ENCODE assay signal across 13 cellular contexts in the genomic region with DNA sequence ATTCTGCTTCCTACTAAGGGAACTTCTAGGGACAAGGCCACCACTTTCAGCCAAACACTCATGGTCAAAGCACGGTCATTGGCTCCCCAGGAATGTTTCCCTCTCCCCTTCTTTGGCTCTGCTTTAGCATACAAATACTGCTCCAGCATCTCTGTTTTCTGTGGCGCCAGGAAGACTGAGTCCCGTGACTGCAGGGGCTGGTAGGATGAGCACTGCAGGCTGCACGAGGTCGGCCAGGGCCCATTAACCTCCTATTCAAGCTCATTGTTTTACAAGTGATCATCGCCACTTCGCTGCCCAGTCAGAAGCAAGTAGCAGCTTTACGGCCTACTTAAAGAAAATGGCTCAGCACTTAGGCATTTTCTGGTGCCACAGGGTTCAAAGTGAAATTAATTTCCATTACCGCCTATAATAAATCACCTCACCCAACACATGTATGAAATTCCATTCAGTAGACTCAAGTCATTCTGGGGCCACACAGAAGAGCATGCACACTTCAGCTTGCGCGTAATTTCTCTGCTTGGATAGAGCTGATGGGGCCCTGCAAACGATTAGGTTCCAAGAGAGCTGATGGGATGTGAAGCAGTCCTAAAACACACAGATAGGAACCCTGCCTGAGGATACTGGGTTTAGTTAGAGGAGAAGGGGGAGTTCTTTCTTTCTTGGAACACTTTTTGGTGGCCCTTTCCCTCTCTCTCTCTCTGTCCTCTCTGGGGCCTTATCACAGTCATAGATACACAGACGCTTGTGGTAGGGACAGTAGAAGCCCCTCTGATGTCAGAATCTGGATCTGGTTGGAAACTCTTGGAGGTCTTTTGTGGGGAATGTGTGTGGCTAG.
DNase-seq lines count a peak whose midpoint lies in the region; ATAC-seq and TF ChIP-seq lines count a peak whose summit lies in the region.
"Had no signal": no experiment of that assay in that cellular context is flagged by ENCODE, and none has a peak within 500 bp of the region (broad histone marks: within the 10 kb centered on the region; RNA-seq: fewer than 3 reads in every experiment).

No MANE protein-coding gene starts in this region.

- no peak overlapping the region for H3K27ac Mint-ChIP-seq in activated CD8-positive, alpha-beta memory T cell treated with anti-CD3 and anti-CD28 coated beads, Interleukin-2, amount 10 ng/mL, durations not matched to agents 7 days and 5 days
- H3K27ac Mint-ChIP-seq: activated CD8-positive, alpha-beta T cell treated with anti-CD3 and anti-CD28 coated beads for 36 hours; immature natural killer cell had no signal

- CTCF ChIA-PET in activated CD8-positive, alpha-beta memory T cell treated with anti-CD3 and anti-CD28 coated beads, Interleukin-2, amount 10 ng/mL, durations not matched to agents 7 days and 5 days (lab: Charles Lee), result no interaction called here

- H3K4me1 ChIP-seq in HUES48 (ENCODE audit: control insufficient read depth, insufficient read depth, low read length) (peaks cover 17% of the 10 kb centered on the region), mesodermal cell (ENCODE audit: control insufficient read depth, insufficient read depth, low read length, poor library complexity, severe bottlenecking) (peaks cover 18% of the 10 kb centered on the region)
- H3K4me1 ChIP-seq: right atrium auricular region had no signal

- H3K4me3 Mint-ChIP-seq in activated CD8-positive, alpha-beta memory T cell treated with anti-CD3 and anti-CD28 coated beads, Interleukin-2, amount 10 ng/mL, durations not matched to agents 7 days and 5 days, result no peak overlapping the region
- H3K4me3 Mint-ChIP-seq: activated CD8-positive, alpha-beta T cell treated with anti-CD3 and anti-CD28 coated beads for 36 hours; central memory CD8-positive, alpha-beta T cell; immature natural killer cell had no signal

- H3K9ac ChIP-seq in HUES48 (ENCODE audit: low read depth, low read length), result no peak overlapping the region

- TF ChIP-seq CTCF in brain microvascular endothelial cell (IDR thresholded peaks at IDR 0.05; ENCODE audit: low read depth, low read length, missing control alignments), result no peak

- in situ Hi-C loops in brain microvascular endothelial cell (cut with HindIII; ENCODE audit: low pct_ligation_motif_present, low sequenced_read_pairs), result no loop called here

- peaks cover 2% of the 10 kb centered on the region for H3K27me3 Mint-ChIP-seq in activated CD8-positive, alpha-beta memory T cell treated with anti-CD3 and anti-CD28 coated beads, Interleukin-2, amount 10 ng/mL, durations not matched to agents 7 days and 5 days

- H3K9me3 ChIP-seq in HUES48 (ENCODE audit: control insufficient read depth, insufficient read depth, low read length) (peaks cover 5% of the 10 kb centered on the region; the same call in 1 of the 2 replicates), mesodermal cell (ENCODE audit: control insufficient read depth, low read length) (peaks cover 6% of the 10 kb centered on the region)
- H3K9me3 ChIP-seq: right atrium auricular region had no signal

- peak; percentile 91 for DNase-seq in AG20443 (ENCODE audit: low spot score)
- DNase-seq in brain microvascular endothelial cell, result peak; percentile 91
- DNase-seq in stimulated activated naive CD8-positive, alpha-beta T cell treated with anti-CD3 and anti-CD28 coated beads, Interleukin-15, Interleukin-2, amounts not matched to agents 100 U/mL and 50 U/mL, for 24 hours, result no peak
- no peak for DNase-seq in activated CD8-positive, alpha-beta memory T cell treated with anti-CD3 and anti-CD28 coated beads, Interleukin-2, amount 10 ng/mL, durations not matched to agents 7 days and 5 days
- no peak for DNase-seq in NCI-H1048 (lab: John Stamatoyannopoulos, UW)
- no peak for DNase-seq in Kasumi-1 (lab: John Stamatoyannopoulos, UW)
- DNase-seq: activated CD8-positive, alpha-beta T cell treated with anti-CD3 and anti-CD28 coated beads for 36 hours; immature natural killer cell; MV-4-11 had no signal

- H3K27me3 ChIP-seq in HUES48 (ENCODE audit: control insufficient read depth, insufficient read depth, low read length) (no peaks in the 10 kb centered on the region), brain microvascular endothelial cell (replicated peaks) (no peaks in the 10 kb centered on the region)
- H3K27me3 ChIP-seq: right atrium auricular region had no signal

- H3K9me3 Mint-ChIP-seq in activated CD8-positive, alpha-beta memory T cell treated with anti-CD3 and anti-CD28 coated beads, Interleukin-2, amount 10 ng/mL, durations not matched to agents 7 days and 5 days (ENCODE audit: low read depth), result no peaks in the 10 kb centered on the region
- H3K9me3 Mint-ChIP-seq: central memory CD8-positive, alpha-beta T cell had no signal

- no peaks in the 10 kb centered on the region for H3K36me3 ChIP-seq in HUES48 (ENCODE audit: control insufficient read depth, insufficient read depth, low read length)
- no peaks in the 10 kb centered on the region for H3K36me3 ChIP-seq in brain microvascular endothelial cell (replicated peaks)
- H3K36me3 ChIP-seq in mesodermal cell (ENCODE audit: control insufficient read depth, insufficient read depth, low read length), result no peaks in the 10 kb centered on the region
- H3K36me3 ChIP-seq: right atrium auricular region had no signal

- peak overlapping the region; percentile 56 for H3K27ac ChIP-seq in HUES48 (ENCODE audit: low read depth, low read length)
- peak overlapping the region; percentile 89 for H3K27ac ChIP-seq in brain microvascular endothelial cell
- peak overlapping the region; percentile 98 for H3K27ac ChIP-seq in mesodermal cell (ENCODE audit: low read depth, low read length, severe bottlenecking)
- H3K27ac ChIP-seq: right atrium auricular region had no signal

- 61 to 63% methylated on average over 11 to 12 of the region's 13 CpGs for WGBS in mesodermal cell (ENCODE audit: insufficient coverage in 2 of 2), 2 experiments

- no peak for ATAC-seq in stimulated activated naive CD8-positive, alpha-beta T cell treated with anti-CD3 and anti-CD28 coated beads, Interleukin-15, Interleukin-2, amounts not matched to agents 100 U/mL and 50 U/mL, for 24 hours
- ATAC-seq in activated CD8-positive, alpha-beta memory T cell treated with anti-CD3 and anti-CD28 coated beads, Interleukin-2, amount 10 ng/mL, durations not matched to agents 7 days and 5 days, result no peak
- ATAC-seq: activated CD8-positive, alpha-beta T cell treated with anti-CD3 and anti-CD28 coated beads for 36 hours had no signal

- H3K4me3 ChIP-seq in HUES48 (ENCODE audit: low read depth, low read length) (no peak overlapping the region), brain microvascular endothelial cell (ENCODE audit: low read depth, low read length) (no peak overlapping the region), mesodermal cell (ENCODE audit: extremely low read depth, insufficient read depth, low read length, poor library complexity, severe bottlenecking) (no peak overlapping the region)
- H3K4me3 ChIP-seq: right atrium auricular region had no signal

- no peaks in the 10 kb centered on the region for H3K36me3 Mint-ChIP-seq in activated CD8-positive, alpha-beta memory T cell treated with anti-CD3 and anti-CD28 coated beads, Interleukin-2, amount 10 ng/mL, durations not matched to agents 7 days and 5 days
- H3K36me3 Mint-ChIP-seq: immature natural killer cell had no signal

- H3K4me1 Mint-ChIP-seq in activated CD8-positive, alpha-beta memory T cell treated with anti-CD3 and anti-CD28 coated beads, Interleukin-2, amount 10 ng/mL, durations not matched to agents 7 days and 5 days, result no peaks in the 10 kb centered on the region
- H3K4me1 Mint-ChIP-seq: central memory CD8-positive, alpha-beta T cell; immature natural killer cell had no signal

Comparison
In these comparisons a context has a peak if more than half of its experiments do, and no peak if none do; other contexts are left out.
1. DNase-seq: peak in AG20443 (single experiment) and brain microvascular endothelial cell (single experiment); none in stimulated activated naive CD8-positive, alpha-beta T cell treated with anti-CD3 and anti-CD28 coated beads, Interleukin-15, Interleukin-2, amounts not matched to agents 100 U/mL and 50 U/mL, for 24 hours (single experiment), activated CD8-positive, alpha-beta memory T cell treated with anti-CD3 and anti-CD28 coated beads, Interleukin-2, amount 10 ng/mL, durations not matched to agents 7 days and 5 days (single experiment), NCI-H1048 (single experiment) and Kasumi-1 (0 of 2).
2. Peak in every context shown above with its lines, with median percentiles within 50 percentile points of each other: H3K27ac ChIP-seq.